In genomic region chr10:61323757-61324156, GRCh38 we compare ENCODE assay signal across 7 cellular contexts.
"Had no signal": no experiment of that assay in that cellular context is flagged by ENCODE, and none has a peak within 500 bp of the region (broad histone marks: within the 10 kb centered on the region; RNA-seq: fewer than 3 reads in every experiment).

No MANE protein-coding gene starts in this region.

- H3K4me3 Mint-ChIP-seq: IgD-negative memory B cell had no signal

- H3K9ac ChIP-seq: KMS-11 had no signal

- H3K27ac Mint-ChIP-seq: IgD-negative memory B cell had no signal

- DNase-seq: IMR-90, KBM-7, KG1 had no signal

- FAIRE-seq: HTR-8/SVneo had no signal

- H3K4me2 ChIP-seq: KMS-11 had no signal

- H3K36me3 Mint-ChIP-seq: IgD-negative memory B cell had no signal

- H3K27ac ChIP-seq: HL-60, KMS-11 had no signal
